Comparison of ENCODE assay signal across 1 cellular context in the genomic region with DNA sequence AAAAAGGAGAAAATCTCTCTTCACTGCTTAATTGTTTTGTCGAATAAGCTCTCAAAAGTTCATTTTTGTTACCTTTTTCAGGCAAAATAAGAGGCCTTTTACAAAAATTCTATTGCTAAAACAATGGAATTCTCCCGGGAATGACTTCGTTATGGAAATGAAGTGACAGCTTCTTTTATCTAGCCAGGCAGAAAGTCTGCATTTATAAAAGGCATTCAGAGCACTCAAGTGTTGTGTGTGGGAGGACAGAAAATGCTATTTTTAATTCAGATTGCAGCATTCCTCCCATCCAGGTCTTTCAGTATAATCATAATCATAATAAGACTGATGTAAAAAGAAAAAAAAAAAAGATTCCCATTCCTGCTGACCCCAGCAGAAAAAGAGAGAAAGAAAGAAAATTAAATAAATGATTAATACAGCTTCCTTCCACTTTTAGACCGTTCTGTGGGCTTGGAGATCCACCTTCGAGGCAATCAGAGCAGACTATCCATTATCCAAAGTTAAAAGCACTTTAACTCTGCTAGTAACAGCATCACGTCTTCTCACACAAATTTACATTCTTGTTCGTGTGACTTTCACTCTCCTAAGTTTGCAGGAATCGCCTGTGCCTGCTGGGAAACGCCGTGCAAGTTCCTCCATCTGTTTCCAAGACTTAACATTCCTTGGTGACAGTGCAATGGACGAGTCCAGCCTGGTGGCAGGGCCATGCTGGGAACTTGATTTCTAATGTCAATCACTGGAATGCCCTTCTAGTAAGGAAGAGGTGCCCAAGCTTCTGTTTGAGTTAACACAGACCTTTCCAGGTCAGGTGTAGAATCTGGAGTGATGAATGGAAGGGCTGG.
TF ChIP-seq lines count a peak whose summit lies in the region.

No MANE protein-coding gene starts in this region.

TF ChIP-seq in neural cell, 6 proteins besides CTCF, POLR2A, EP300 and RAD21 (continued from another document):
- TF ChIP-seq, protein P1, sequence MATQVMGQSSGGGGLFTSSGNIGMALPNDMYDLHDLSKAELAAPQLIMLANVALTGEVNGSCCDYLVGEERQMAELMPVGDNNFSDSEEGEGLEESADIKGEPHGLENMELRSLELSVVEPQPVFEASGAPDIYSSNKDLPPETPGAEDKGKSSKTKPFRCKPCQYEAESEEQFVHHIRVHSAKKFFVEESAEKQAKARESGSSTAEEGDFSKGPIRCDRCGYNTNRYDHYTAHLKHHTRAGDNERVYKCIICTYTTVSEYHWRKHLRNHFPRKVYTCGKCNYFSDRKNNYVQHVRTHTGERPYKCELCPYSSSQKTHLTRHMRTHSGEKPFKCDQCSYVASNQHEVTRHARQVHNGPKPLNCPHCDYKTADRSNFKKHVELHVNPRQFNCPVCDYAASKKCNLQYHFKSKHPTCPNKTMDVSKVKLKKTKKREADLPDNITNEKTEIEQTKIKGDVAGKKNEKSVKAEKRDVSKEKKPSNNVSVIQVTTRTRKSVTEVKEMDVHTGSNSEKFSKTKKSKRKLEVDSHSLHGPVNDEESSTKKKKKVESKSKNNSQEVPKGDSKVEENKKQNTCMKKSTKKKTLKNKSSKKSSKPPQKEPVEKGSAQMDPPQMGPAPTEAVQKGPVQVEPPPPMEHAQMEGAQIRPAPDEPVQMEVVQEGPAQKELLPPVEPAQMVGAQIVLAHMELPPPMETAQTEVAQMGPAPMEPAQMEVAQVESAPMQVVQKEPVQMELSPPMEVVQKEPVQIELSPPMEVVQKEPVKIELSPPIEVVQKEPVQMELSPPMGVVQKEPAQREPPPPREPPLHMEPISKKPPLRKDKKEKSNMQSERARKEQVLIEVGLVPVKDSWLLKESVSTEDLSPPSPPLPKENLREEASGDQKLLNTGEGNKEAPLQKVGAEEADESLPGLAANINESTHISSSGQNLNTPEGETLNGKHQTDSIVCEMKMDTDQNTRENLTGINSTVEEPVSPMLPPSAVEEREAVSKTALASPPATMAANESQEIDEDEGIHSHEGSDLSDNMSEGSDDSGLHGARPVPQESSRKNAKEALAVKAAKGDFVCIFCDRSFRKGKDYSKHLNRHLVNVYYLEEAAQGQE (IDR thresholded peaks at IDR 0.05; ENCODE audit: borderline replicate concordance): no peak
- TF ChIP-seq MXI1 (conservative IDR thresholded peaks at IDR 0.05; ENCODE audit: poor library complexity, severe bottlenecking): no peak
TF ChIP-seq in neural cell: peak in this region for 0.
